ENCODE assay signal across 7 cellular contexts in genomic region chr19:54189020-54189667, GRCh38. TPM values are rescaled to one million over a fixed set of nuclear protein-coding genes. Genes with fewer than 3 reads are reported as not detected.
DNase-seq lines count a peak whose midpoint lies in the region; ATAC-seq, FAIRE-seq and TF ChIP-seq lines count a peak whose summit lies in the region.

A gene with protein sequence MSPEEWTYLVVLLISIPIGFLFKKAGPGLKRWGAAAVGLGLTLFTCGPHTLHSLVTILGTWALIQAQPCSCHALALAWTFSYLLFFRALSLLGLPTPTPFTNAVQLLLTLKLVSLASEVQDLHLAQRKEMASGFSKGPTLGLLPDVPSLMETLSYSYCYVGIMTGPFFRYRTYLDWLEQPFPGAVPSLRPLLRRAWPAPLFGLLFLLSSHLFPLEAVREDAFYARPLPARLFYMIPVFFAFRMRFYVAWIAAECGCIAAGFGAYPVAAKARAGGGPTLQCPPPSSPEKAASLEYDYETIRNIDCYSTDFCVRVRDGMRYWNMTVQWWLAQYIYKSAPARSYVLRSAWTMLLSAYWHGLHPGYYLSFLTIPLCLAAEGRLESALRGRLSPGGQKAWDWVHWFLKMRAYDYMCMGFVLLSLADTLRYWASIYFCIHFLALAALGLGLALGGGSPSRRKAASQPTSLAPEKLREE (minus strand): TSS chr19:54189580. CDS start chr19:54188508, 1,072 bp downstream.

- no peaks in the 10 kb centered on the region for H3K9me3 ChIP-seq in KOPT-K1 (ENCODE audit: insufficient read depth, low read length, poor library complexity, severe bottlenecking)
- H3K9me3 ChIP-seq in K562 (replicated peaks; ENCODE audit: control insufficient read depth, insufficient read depth, low read depth, low read length), result no peaks in the 10 kb centered on the region

- H3K27ac ChIP-seq in KOPT-K1 (ENCODE audit: low read depth, low read length, poor library complexity, severe bottlenecking) (peak within 1 kb of the TSS; percentile 86), K562 (ENCODE audit: extremely low read depth, low read depth, low read length) (peak within 1 kb of the TSS; percentile 100)

- no peaks in the 10 kb centered on the region for H3K27me3 ChIP-seq in K562 (ENCODE audit: control insufficient read depth in 2 of 2, insufficient read depth in 2 of 2, low read length in 2 of 2)

- FAIRE-seq in K562 (lab: Jason Lieb, UNC), result no peak

- TF ChIP-seq RAD21 in K562 (CRISPR knock-in tag; conservative IDR thresholded peaks at IDR 0.05 in 1 of 2, IDR thresholded peaks at IDR 0.05 in 1 of 2), result peak in 1 of 2 experiments; percentile 39; a peak in 2 of 4 replicates

- peaks cover 5% of the 10 kb centered on the region for H3K9me1 ChIP-seq in K562 (ENCODE audit: control insufficient read depth, insufficient read depth, low read length)

- CTCF ChIA-PET in K562 (lab: Yijun Ruan, JAX; ENCODE audit: low intra/inter-chr PET ratio), result no interaction called here

- intact Hi-C loops in K562 (cut with micrococcal nuclease), result loop anchor here (2.0 to 5.0 kb wide), 2 partner anchors 20 to 43 kb away; no protein-coding TSS in a partner anchor

- in situ Hi-C loops in K562 (cut with MboI), result no loop called here

- peaks cover 26% of the 10 kb centered on the region for H3K36me3 ChIP-seq in KOPT-K1 (ENCODE audit: insufficient read depth, low read length)
- H3K36me3 ChIP-seq in K562 (ENCODE audit: control insufficient read depth, insufficient read depth, low read length), result peaks cover 49% of the 10 kb centered on the region

- peak in 2 of 4 experiments; percentile 74 to 76 for DNase-seq in K562 (ENCODE audit: extremely low read depth in 1 of 4, low spot score in 3 of 4)
- peak; percentile 69 for DNase-seq in kidney glomerular epithelial cell (lab: John Stamatoyannopoulos, UW)
- DNase-seq in effector CD4-positive, alpha-beta T cell, result no peak

- peak within 1 kb of the TSS; percentile 96 for H3K4me3 ChIP-seq in K562

- H3K4me1 ChIP-seq in K562 (replicated peaks in 1 of 2; ENCODE audit: control insufficient read depth in 2 of 2, insufficient read depth in 2 of 2, low read length in 2 of 2), result peaks cover 27 to 50% of the 10 kb centered on the region in 2 experiments

- under 1% methylated on average over 22 of the region's 64 CpGs for WGBS in K562 (ENCODE audit: insufficient coverage, low coverage, missing lambda C conversion rate)

- peaks cover 56% of the 10 kb centered on the region for H3K79me2 ChIP-seq in K562 (ENCODE audit: control insufficient read depth, insufficient read depth, low read length)

- TF ChIP-seq EP300 in K562 (IDR thresholded peaks at IDR 0.05; ENCODE audit: low read length), result no peak

- peak within 1 kb of the TSS; percentile 93 for H3K4me2 ChIP-seq in K562 (ENCODE audit: insufficient read depth, low read length)

- H2AFZ ChIP-seq in K562 (ENCODE audit: low read depth, low read length), result peak within 1 kb of the TSS; percentile 98

- TF ChIP-seq CTCF in K562 (IDR thresholded peaks at IDR 0.05 in 2 of 3, conservative IDR thresholded peaks at IDR 0.05 in 1 of 3; ENCODE audit: insufficient read depth in 2 of 3, low read depth in 1 of 3, low read length in 3 of 3), result peak in 2 of 3 experiments; percentile 31 to 57; a peak in 4 of 6 replicates
- no peak for TF ChIP-seq CTCF in subcutaneous adipose tissue (IDR thresholded peaks at IDR 0.05; ENCODE audit: low read depth)

- H4K20me1 ChIP-seq in K562 (replicated peaks; ENCODE audit: control insufficient read depth, insufficient read depth, low read length), result no peaks in the 10 kb centered on the region

- peak; percentile 80 for TF ChIP-seq POLR2A in K562 (conservative IDR thresholded peaks at IDR 0.05)

- POLR2A ChIA-PET in K562 (lab: Yijun Ruan, JAX), result interaction anchor here (0.8 to 7.0 kb wide), 13 partner anchors 9 to 52 kb away, joined by 4 to 206 read pairs (median 6); partner anchors contain the start of genes CNOT3, LENG1, RPS9 and TMC4

- peak within 1 kb of the TSS; percentile 98 to 99 for H3K9ac ChIP-seq in K562 (ENCODE audit: insufficient read depth in 1 of 2, low read depth in 2 of 2, low read length in 2 of 2)

- ATAC-seq in GM18498 (IDR thresholded peaks at IDR 0.05; ENCODE audit: unreplicated experiment) (peak; percentile 23), GM21723 (IDR thresholded peaks at IDR 0.05; ENCODE audit: unreplicated experiment) (peak; percentile 25), K562 (peak; percentile 52)

- no TSS peak for BruUV-seq in K562 (replicated peaks; lab: Mats Ljungman, UMichigan)

TF ChIP-seq in K562, 482 proteins besides CTCF, POLR2A, EP300 and RAD21 (continues in another document):
- no peak for TF ChIP-seq BACH1 (tag; IDR thresholded peaks at IDR 0.05)
- peak; percentile 47; the same call in 1 of the 2 replicates for TF ChIP-seq REST (CRISPR knock-in tag; IDR thresholded peaks at IDR 0.05; ENCODE audit: low read depth)
- no peak for TF ChIP-seq ZSCAN29 (IDR thresholded peaks at IDR 0.05)
- TF ChIP-seq, protein P1, sequence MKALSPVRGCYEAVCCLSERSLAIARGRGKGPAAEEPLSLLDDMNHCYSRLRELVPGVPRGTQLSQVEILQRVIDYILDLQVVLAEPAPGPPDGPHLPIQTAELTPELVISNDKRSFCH (CRISPR knock-in tag; IDR thresholded peaks at IDR 0.05), result no peak
- TF ChIP-seq, protein P1 (tag; IDR thresholded peaks at IDR 0.05), result 0 out of 2 replicates have a peak, but pooled peaks have one; percentile 43
- TF ChIP-seq PBX2 (CRISPR knock-in tag; IDR thresholded peaks at IDR 0.05; ENCODE audit: low read depth), result no peak
- no peak for TF ChIP-seq PBX2 (tag; conservative IDR thresholded peaks at IDR 0.05; ENCODE audit: low read depth)
- TF ChIP-seq SAFB2 (IDR thresholded peaks at IDR 0.05; ENCODE audit: borderline replicate concordance, low read depth, low read length, severe bottlenecking), result no peak

RNA-seq across cellular contexts. Expression of the gene that starts here (rescaled TPM):
- 69.6 and 252 TPM in 2 replicates for total RNA-seq in K562 (2011; cell fraction: chromatin; rRNA removed; ENCODE audit: low replicate concordance)
- 206 and 229 TPM in 2 replicates for total RNA-seq in K562 (2011; cell fraction: nucleolus; rRNA removed)
- 169 and 219 TPM in 2 replicates for total RNA-seq in K562 (2011; cell fraction: nucleoplasm; rRNA removed)
- total RNA-seq in K562 (2014; rRNA removed), result 87.0 and 104 TPM in 2 replicates
- 15.4 and 18.2 TPM in 2 replicates for total RNA-seq in K562 (2014; rRNA removed; fragmentation: Illumina TruSeq; extraction: Trizol)
- total RNA-seq in K562 (2015; rRNA removed; fragmentation: Illumina TruSeq; extraction: Trizol), result 56.1 and 60.7 TPM in 2 replicates
- 153 and 160 TPM in 2 replicates for total RNA-seq in K562 (2021)
- 30.3 and 85.5 TPM in 2 replicates for polyA plus RNA-seq in K562 (2011; rRNA removed)
- 53.9 and 134 TPM in 2 replicates for polyA plus RNA-seq in K562 (2011; cell fraction: cytosol; rRNA removed)
- polyA plus RNA-seq in K562 (2011; cell fraction: nucleus; rRNA removed), result 78.0 and 150 TPM in 2 replicates
- polyA plus RNA-seq in K562 (2012), result 134 and 209 TPM in 2 replicates
- 79.6 and 108 TPM in 2 replicates for polyA plus RNA-seq in K562 (2014; fragmentation: Illumina TruSeq; extraction: Trizol)
- polyA plus RNA-seq in K562 (2014; fragmentation: Nextera tagmentation; extraction: Ambion mirVana), result 1 to 10 TPM; 1.4 to 2.6 TPM
- 79.2 and 92.4 TPM in 2 replicates for polyA plus RNA-seq in K562 (2014; rRNA removed)
- polyA minus RNA-seq in K562 (2011; rRNA and poly(A)+ RNA removed), result 16.9 and 19.4 TPM in 2 replicates
- 91.7 and 110 TPM in 2 replicates for polyA minus RNA-seq in K562 (2011; cell fraction: cytosol; rRNA and poly(A)+ RNA removed)
- 39.8 and 40.0 TPM in 2 replicates for polyA minus RNA-seq in K562 (2011; cell fraction: nucleus; rRNA and poly(A)+ RNA removed)
- 10 to 100 TPM in 3 of 4 donors, 1 to 10 TPM in 1; 8.8 to 36.7 (median 21.2) TPM for total RNA-seq in subcutaneous adipose tissue
